Comparison of ENCODE assay signal across 5 cellular contexts in genomic region chrX:112945796-112946195, GRCh38.
"Had no signal": no experiment of that assay in that cellular context is flagged by ENCODE, and none has a peak within 500 bp of the region (broad histone marks: within the 10 kb centered on the region; RNA-seq: fewer than 3 reads in every experiment).

No MANE protein-coding gene starts in this region.

- H3K27ac Mint-ChIP-seq: GM23338, H9 had no signal

- H3K4me3 ChIP-seq: GM23338, K562 had no signal

- ATAC-seq: GM23338, K562 had no signal

- DNase-seq: H9, HCEC 1CT, IMR-90 had no signal

- H3K9me3 Mint-ChIP-seq: GM23338, H9 had no signal

- H3K4me3 Mint-ChIP-seq: GM23338, H9 had no signal

- H3K4me1 Mint-ChIP-seq: GM23338 had no signal
